Comparison of ENCODE assay signal across 8 cellular contexts in the genomic region with DNA sequence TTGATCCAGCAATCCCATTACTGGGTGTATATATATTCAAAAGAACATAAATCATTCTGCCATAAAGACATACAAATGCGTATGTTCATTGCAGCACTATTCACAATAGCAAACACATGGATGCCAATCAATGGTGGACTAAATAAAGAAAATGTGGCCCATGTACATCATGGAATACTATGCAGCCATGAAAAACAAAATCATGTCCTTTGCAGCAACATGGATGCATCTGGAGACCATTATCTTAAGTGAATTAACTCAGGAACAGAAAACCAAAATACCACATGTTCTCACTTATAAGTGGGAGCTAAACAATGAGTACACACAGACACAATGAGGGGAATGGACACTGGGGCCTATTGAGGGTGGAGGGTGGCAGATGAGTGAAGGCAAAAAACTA.
"Had no signal": no experiment of that assay in that cellular context is flagged by ENCODE, and none has a peak within 500 bp of the region (broad histone marks: within the 10 kb centered on the region; RNA-seq: fewer than 3 reads in every experiment).

No MANE protein-coding gene starts in this region.

- H3K4me2 ChIP-seq: GM23338 had no signal

- H2AFZ ChIP-seq: GM23338 had no signal

- H3K4me3 ChIP-seq: GM23338 had no signal

- ATAC-seq: GM23338, HepG2 had no signal

- H3K27ac ChIP-seq: HL-60 had no signal

- FAIRE-seq: H54, HepG2 had no signal

- DNase-seq: H9, HCEC 1CT, HFFc6, KG1 had no signal
